ENCODE assay signal across 7 cellular contexts in genomic region chr10:62083868-62084267, GRCh38.
DNase-seq lines count a peak whose midpoint lies in the region; ATAC-seq and TF ChIP-seq lines count a peak whose summit lies in the region.

No MANE protein-coding gene starts in this region.

- no peak for TF ChIP-seq CTCF in prostate gland (IDR thresholded peaks at IDR 0.05)

- peak overlapping the region; percentile 68 to 71 for H3K27ac ChIP-seq in prostate gland

- H3K27me3 ChIP-seq in prostate gland (replicated peaks; ENCODE audit: insufficient read depth), result no peaks in the 10 kb centered on the region

- no peak for TF ChIP-seq POLR2A in prostate gland (IDR thresholded peaks at IDR 0.05)

- ATAC-seq in GM21367 (IDR thresholded peaks at IDR 0.05; ENCODE audit: unreplicated experiment) (no peak), HG03439 (IDR thresholded peaks at IDR 0.05; ENCODE audit: unreplicated experiment) (no peak)

- 17% methylated on average over 1 of the region's 1 CpG for WGBS in prostate gland

- no peak overlapping the region for H3K4me3 ChIP-seq in prostate gland

- DNase-seq in NCI-H1092 (lab: John Stamatoyannopoulos, UW), result peak; percentile 42
- DNase-seq in RPMI7951 (ENCODE audit: low read depth), result peak; percentile 59
- DNase-seq in fibroblast of gingiva (ENCODE audit: low read depth), result peak; percentile 59
- peak; percentile 62 for DNase-seq in prostate gland (ENCODE audit: low spot score)
- no peak for DNase-seq in stimulated activated CD8-positive, alpha-beta memory T cell treated with anti-CD3 and anti-CD28 coated beads, Interleukin-4, amount 100 ng/mL, for 48 hours

- H3K4me1 ChIP-seq in prostate gland (replicated peaks), result peaks cover 21% of the 10 kb centered on the region

- H3K9me3 ChIP-seq in prostate gland, result no peaks in the 10 kb centered on the region

- intact Hi-C loops in prostate gland (cut with DNase I), result loop anchor here (5.0 kb wide), 1 partner anchor 37 kb away; no protein-coding TSS in a partner anchor

- peaks cover 0 to 2% of the 10 kb centered on the region in 2 donors for H3K36me3 ChIP-seq in prostate gland
